In genomic region chr9:38227656-38228055, GRCh38 we compare ENCODE assay signal across 10 cellular contexts.
DNase-seq lines count a peak whose midpoint lies in the region; ATAC-seq and TF ChIP-seq lines count a peak whose summit lies in the region.
"Had no signal": no experiment of that assay in that cellular context is flagged by ENCODE, and none has a peak within 500 bp of the region (broad histone marks: within the 10 kb centered on the region; RNA-seq: fewer than 3 reads in every experiment).

No MANE protein-coding gene starts in this region.

- no peaks in the 10 kb centered on the region for H3K79me2 ChIP-seq in neural progenitor cell (ENCODE audit: low read depth)

- no peak overlapping the region for H3K9ac ChIP-seq in neural progenitor cell

- H4K20me1 ChIP-seq in neural progenitor cell (ENCODE audit: low read depth), result no peaks in the 10 kb centered on the region

- ATAC-seq in activated naive CD4-positive, alpha-beta T cell treated with anti-CD3 and anti-CD28 coated beads, Interleukin-2, amount 50 U/mL, for 72 hours, result peak; percentile 42 to 51
- ATAC-seq in GM18870 (IDR thresholded peaks at IDR 0.05; ENCODE audit: unreplicated experiment), result no peak

- no peak for TF ChIP-seq CTCF in neural progenitor cell (IDR thresholded peaks at IDR 0.05)
- no peak for TF ChIP-seq CTCF in uterus (IDR thresholded peaks at IDR 0.05)

- intact Hi-C loops in uterus (cut with DNase I; ENCODE audit: low total_unique reads), result no loop called here

- H3K27me3 ChIP-seq in neural progenitor cell, result peaks cover 17% of the 10 kb centered on the region
- H3K27me3 ChIP-seq in uterus, result no peaks in the 10 kb centered on the region

- TF ChIP-seq POLR2A in uterus (IDR thresholded peaks at IDR 0.05), result no peak

- H3F3A ChIP-seq in neural progenitor cell (ENCODE audit: low read depth), result peaks cover 34% of the 10 kb centered on the region

- H3K4me1 ChIP-seq in neural progenitor cell, result peaks cover 35% of the 10 kb centered on the region
- H3K4me1 ChIP-seq in uterus, result no peaks in the 10 kb centered on the region

- no peaks in the 10 kb centered on the region for H3K9me3 Mint-ChIP-seq in activated naive CD4-positive, alpha-beta T cell treated with anti-CD3 and anti-CD28 coated beads, Interleukin-2, amount 50 U/mL, for 72 hours
- H3K9me3 Mint-ChIP-seq in neural progenitor cell, result peaks cover 2% of the 10 kb centered on the region
- H3K9me3 Mint-ChIP-seq: T-helper 1 cell treated with Interleukin-12 subunit alpha and Interleukin-12 subunit beta and Interleukin-4 antibody, amounts not matched to agents 30 μg/mL and 1 μg/mL, for 36 hours had no signal

- no peak overlapping the region for H2AFZ ChIP-seq in neural progenitor cell (replicated peaks)

- H3K4me1 Mint-ChIP-seq in neural progenitor cell, result peaks cover 49% of the 10 kb centered on the region

- H3K27ac Mint-ChIP-seq in activated naive CD4-positive, alpha-beta T cell treated with anti-CD3 and anti-CD28 coated beads, Interleukin-2, amount 50 U/mL, for 72 hours, result no peak overlapping the region
- H3K27ac Mint-ChIP-seq in neural progenitor cell, result peak overlapping the region; percentile 86
- H3K27ac Mint-ChIP-seq: T-helper 1 cell treated with Interleukin-12 subunit alpha and Interleukin-12 subunit beta and Interleukin-4 antibody, amounts not matched to agents 30 μg/mL and 1 μg/mL, for 36 hours had no signal

- no peak overlapping the region for H3K27ac ChIP-seq in neural progenitor cell
- no peak overlapping the region for H3K27ac ChIP-seq in uterus
- H3K27ac ChIP-seq: 22Rv1 had no signal

- peak overlapping the region; percentile 65 for H3K4me3 Mint-ChIP-seq in neural progenitor cell

- H3K9me3 ChIP-seq in neural progenitor cell (ENCODE audit: low read depth) (no peaks in the 10 kb centered on the region), uterus (no peaks in the 10 kb centered on the region)

- H3K4me2 ChIP-seq in neural progenitor cell, result peak overlapping the region; percentile 66

- H3K4me3 ChIP-seq in neural progenitor cell (no peak overlapping the region), uterus (no peak overlapping the region)

- H3K27me3 Mint-ChIP-seq in neural progenitor cell (ENCODE audit: insufficient read depth, low read depth), result peaks cover 5% of the 10 kb centered on the region

- no peaks in the 10 kb centered on the region for H3K36me3 Mint-ChIP-seq in activated naive CD4-positive, alpha-beta T cell treated with anti-CD3 and anti-CD28 coated beads, Interleukin-2, amount 50 U/mL, for 72 hours
- H3K36me3 Mint-ChIP-seq in neural progenitor cell, result no peaks in the 10 kb centered on the region

- H3K36me3 ChIP-seq in neural progenitor cell (no peaks in the 10 kb centered on the region), uterus (no peaks in the 10 kb centered on the region)

- DNase-seq in DMS 273 (lab: John Stamatoyannopoulos, UW; ENCODE audit: unreplicated experiment), result peak; percentile 21
- no peak for DNase-seq in DMS 273 treated with DMSO at 0.1 percent for 48 hours (lab: John Stamatoyannopoulos, UW)
- DNase-seq in NCI-H1694 (lab: John Stamatoyannopoulos, UW), result peak; percentile 40
- no peak for DNase-seq in activated naive CD4-positive, alpha-beta T cell treated with anti-CD3 and anti-CD28 coated beads, Interleukin-2, amount 50 U/mL, for 72 hours (ENCODE audit: low spot score in 2 of 2)
- DNase-seq in neural progenitor cell (ENCODE audit: low spot score), result peak; percentile 43
- no peak for DNase-seq in cerebellar nuclear complex (lab: John Stamatoyannopoulos, UW)
- no peak for DNase-seq in uterus

Comparison
In these comparisons a context has a peak if more than half of its experiments do, and no peak if none do; other contexts are left out.
1. DNase-seq: peak in DMS 273 (single experiment), NCI-H1694 (single experiment) and neural progenitor cell (single experiment); none in DMS 273 treated with DMSO at 0.1 percent for 48 hours (single experiment), activated naive CD4-positive, alpha-beta T cell treated with anti-CD3 and anti-CD28 coated beads, Interleukin-2, amount 50 U/mL, for 72 hours (0 of 2), cerebellar nuclear complex (0 of 2) and uterus (0 of 2).